Comparison of ENCODE assay signal across 23 cellular contexts in genomic region chr10:69957516-69958231, GRCh38.
"Had no signal": no experiment of that assay in that cellular context is flagged by ENCODE, and none has a peak within 500 bp of the region (broad histone marks: within the 10 kb centered on the region; RNA-seq: fewer than 3 reads in every experiment).

No MANE protein-coding gene starts in this region.

- H3K4me1 ChIP-seq: adrenal gland, ascending aorta, colonic mucosa, parathyroid adenoma, right lobe of liver, testis had no signal

- H3K27ac ChIP-seq: adrenal gland, ascending aorta, brain microvascular endothelial cell, colonic mucosa, heart right ventricle, left lung, parathyroid adenoma, right lobe of liver, testis, VCaP had no signal

- H3K9me3 Mint-ChIP-seq: activated T-cell treated with anti-CD3 and anti-CD28 coated beads, Interleukin-2, amount 50 U/mL, for 24 hours; activated T-helper 17 cell treated with anti-CD3 and anti-CD28 coated beads, Interleukin-2, amount 50 U/mL, for 72 hours; nephron had no signal

- H3K36me3 ChIP-seq: adrenal gland, ascending aorta, colonic mucosa, heart right ventricle, left lung, right lobe of liver had no signal

- DNase-seq: activated CD4-positive, alpha-beta T cell treated with anti-CD3 and anti-CD28 coated beads, Interleukin-2, amount 50 U/mL, for 1 hour; activated CD4-positive, CD25-positive, alpha-beta regulatory T cell treated with anti-CD3 and anti-CD28 coated beads, Interleukin-2, amount 50 U/mL, for 72 hours; activated CD8-positive, alpha-beta memory T cell treated with anti-CD3 and anti-CD28 coated beads, Interleukin-2, amount 50 U/mL, for 4 hours; activated naive CD4-positive, alpha-beta T cell; activated T-cell treated with anti-CD3 and anti-CD28 coated beads, Interleukin-2, amount 50 U/mL, for 24 hours; central memory CD4-positive, alpha-beta T cell; heart right ventricle; kidney; left lung; midbrain had no signal

- H3K9me3 ChIP-seq: adrenal gland, ascending aorta, colonic mucosa, heart right ventricle, left lung, right lobe of liver, testis had no signal

- H3K4me2 ChIP-seq: smooth muscle cell had no signal

- H3K4me1 Mint-ChIP-seq: activated T-helper 17 cell treated with anti-CD3 and anti-CD28 coated beads, Interleukin-2, amount 50 U/mL, for 72 hours had no signal

- H3K36me3 Mint-ChIP-seq: activated naive CD8-positive, alpha-beta T cell had no signal

- H3K27ac Mint-ChIP-seq: activated CD8-positive, alpha-beta T cell treated with anti-CD3 and anti-CD28 coated beads, Interleukin-2, amount 10 ng/mL, durations not matched to agents 7 days and 5 days; activated naive CD8-positive, alpha-beta T cell; activated T-cell treated with anti-CD3 and anti-CD28 coated beads, Interleukin-2, amount 50 U/mL, for 24 hours; activated T-helper 17 cell treated with anti-CD3 and anti-CD28 coated beads, Interleukin-2, amount 50 U/mL, for 72 hours; nephron had no signal

- H2AFZ ChIP-seq: parathyroid adenoma had no signal

- H3K9ac ChIP-seq: parathyroid adenoma had no signal

- H3K27me3 ChIP-seq: adrenal gland, ascending aorta, brain microvascular endothelial cell, colonic mucosa, heart right ventricle, right lobe of liver, testis had no signal

- H3K4me3 ChIP-seq: adrenal gland, ascending aorta, colonic mucosa, heart right ventricle, left lung, right lobe of liver, smooth muscle cell, testis had no signal

- H3K4me3 Mint-ChIP-seq: activated CD8-positive, alpha-beta T cell treated with anti-CD3 and anti-CD28 coated beads, Interleukin-2, amount 10 ng/mL, durations not matched to agents 7 days and 5 days; activated naive CD8-positive, alpha-beta T cell; activated T-cell treated with anti-CD3 and anti-CD28 coated beads, Interleukin-2, amount 50 U/mL, for 24 hours; activated T-helper 17 cell treated with anti-CD3 and anti-CD28 coated beads, Interleukin-2, amount 50 U/mL, for 72 hours; nephron had no signal
